In genomic region chr1:204363335-204364114, GRCh38 we compare ENCODE assay signal across 8 cellular contexts. TPM values are rescaled to one million over a fixed set of nuclear protein-coding genes. Genes with fewer than 3 reads are reported as not detected.
DNase-seq lines count a peak whose midpoint lies in the region; ATAC-seq and TF ChIP-seq lines count a peak whose summit lies in the region.

No MANE protein-coding gene starts in this region.

- H3K9ac ChIP-seq in GM23248: peak overlapping the region; percentile 65

- H3K9me3 Mint-ChIP-seq in T-helper 1 cell treated with Interleukin-12 subunit alpha and Interleukin-12 subunit beta and Interleukin-4 antibody, amounts not matched to agents 30 μg/mL and 1 μg/mL, for 36 hours: no peaks in the 10 kb centered on the region

- no peaks in the 10 kb centered on the region for H3K9me2 ChIP-seq in GM23248 (ENCODE audit: insufficient read depth)

- H3K4me3 ChIP-seq in GM23248: peak overlapping the region; percentile 69
- H3K4me3 ChIP-seq in left ventricle myocardium inferior: peak overlapping the region; percentile 65
- H3K4me3 ChIP-seq in prostate gland: peak overlapping the region; percentile 18 to 20
- peak overlapping the region; percentile 53 for H3K4me3 ChIP-seq in upper lobe of right lung

- no peaks in the 10 kb centered on the region for H3K27me3 ChIP-seq in GM23248 (replicated peaks; ENCODE audit: insufficient read depth)
- H3K27me3 ChIP-seq in left ventricle myocardium inferior (ENCODE audit: low read depth): peaks cover 3% of the 10 kb centered on the region
- no peaks in the 10 kb centered on the region for H3K27me3 ChIP-seq in prostate gland (replicated peaks; ENCODE audit: insufficient read depth)
- no peaks in the 10 kb centered on the region for H3K27me3 ChIP-seq in upper lobe of right lung

- no peaks in the 10 kb centered on the region for H3K27me3 Mint-ChIP-seq in T-helper 1 cell treated with Interleukin-12 subunit alpha and Interleukin-12 subunit beta and Interleukin-4 antibody, amounts not matched to agents 30 μg/mL and 1 μg/mL, for 36 hours (ENCODE audit: low read depth)

- ATAC-seq in upper lobe of right lung: peak; percentile 92

- H3K4me1 Mint-ChIP-seq in T-helper 1 cell treated with Interleukin-12 subunit alpha and Interleukin-12 subunit beta and Interleukin-4 antibody, amounts not matched to agents 30 μg/mL and 1 μg/mL, for 36 hours (ENCODE audit: low read depth): peaks cover 9% of the 10 kb centered on the region

- DNase-seq in C1 segment of cervical spinal cord (lab: John Stamatoyannopoulos, UW): peak in 12 of 14 donors; percentile 35 to 76 (median 56)
- peak; percentile 82 for DNase-seq in GM23248
- DNase-seq in NCI-H1417 (lab: John Stamatoyannopoulos, UW): peak; percentile 94
- DNase-seq in amniotic stem cell (lab: John Stamatoyannopoulos, UW): peak; percentile 73
- peak; percentile 73 for DNase-seq in left ventricle myocardium inferior
- peak; percentile 62 for DNase-seq in prostate gland (ENCODE audit: low spot score)
- DNase-seq in upper lobe of right lung: peak; percentile 88

- H4K20me1 ChIP-seq in GM23248 (ENCODE audit: insufficient read depth): no peaks in the 10 kb centered on the region

- peak overlapping the region; percentile 92 for H3K4me2 ChIP-seq in GM23248 (ENCODE audit: unreplicated experiment)

- WGBS in GM23248 (ENCODE audit: low coverage in 1 of 2, low lambda C conversion rate in 2 of 2, missing lambda C conversion rate in 2 of 2), 2 experiments: 1 to 2% methylated on average over 27 of the region's 27 CpGs
- under 1% methylated on average over 27 of the region's 27 CpGs for WGBS in prostate gland

- TF ChIP-seq CTCF in left ventricle myocardium inferior (IDR thresholded peaks at IDR 0.05; ENCODE audit: borderline replicate concordance) (peak; percentile 98), prostate gland (IDR thresholded peaks at IDR 0.05) (peak; percentile 95 to 98 (median 96)), upper lobe of right lung (IDR thresholded peaks at IDR 0.05) (peak; percentile 97)

- H3K36me3 Mint-ChIP-seq in T-helper 1 cell treated with Interleukin-12 subunit alpha and Interleukin-12 subunit beta and Interleukin-4 antibody, amounts not matched to agents 30 μg/mL and 1 μg/mL, for 36 hours (ENCODE audit: low read depth): no peaks in the 10 kb centered on the region

- no peak for TF ChIP-seq POLR2A in prostate gland (IDR thresholded peaks at IDR 0.05)

- H3K36me3 ChIP-seq in GM23248 (ENCODE audit: low read depth) (no peaks in the 10 kb centered on the region), left ventricle myocardium inferior (no peaks in the 10 kb centered on the region), prostate gland (no peaks in the 10 kb centered on the region), upper lobe of right lung (no peaks in the 10 kb centered on the region)

- intact Hi-C loops in left ventricle myocardium inferior (cut with micrococcal nuclease): loop anchor here (2.0 to 5.0 kb wide), 2 partner anchors 156 to 201 kb away; no protein-coding TSS in a partner anchor
- intact Hi-C loops in prostate gland (cut with DNase I): loop anchor here (1.0 to 5.0 kb wide), 4 partner anchors 105 to 496 kb away; partner anchors contain the start of gene GOLT1A
- intact Hi-C loops in upper lobe of right lung (cut with DNase I): loop anchor here (5.0 to 10.0 kb wide), 3 partner anchors 109 to 199 kb away; partner anchors contain the start of genes GOLT1A and REN

- H3K27ac ChIP-seq in GM23248 (no peak overlapping the region), left ventricle myocardium inferior (replicated peaks) (peak overlapping the region; percentile 88), prostate gland (peak overlapping the region; percentile 64), upper lobe of right lung (peak overlapping the region; percentile 12)

- peak overlapping the region; percentile 62 for H3K27ac Mint-ChIP-seq in T-helper 1 cell treated with Interleukin-12 subunit alpha and Interleukin-12 subunit beta and Interleukin-4 antibody, amounts not matched to agents 30 μg/mL and 1 μg/mL, for 36 hours

- no peaks in the 10 kb centered on the region for H3F3A ChIP-seq in GM23248 (ENCODE audit: insufficient read depth)

- H2AFZ ChIP-seq in GM23248: peak overlapping the region; percentile 95

- peaks cover 4% of the 10 kb centered on the region; the same call in 1 of the 2 replicates for H3K4me1 ChIP-seq in GM23248 (ENCODE audit: insufficient read depth)
- peaks cover 52% of the 10 kb centered on the region for H3K4me1 ChIP-seq in left ventricle myocardium inferior
- H3K4me1 ChIP-seq in prostate gland (replicated peaks): peaks cover 7% of the 10 kb centered on the region
- H3K4me1 ChIP-seq in upper lobe of right lung: peaks cover 19% of the 10 kb centered on the region

- peak overlapping the region; percentile 64 for H3K4me3 Mint-ChIP-seq in T-helper 1 cell treated with Interleukin-12 subunit alpha and Interleukin-12 subunit beta and Interleukin-4 antibody, amounts not matched to agents 30 μg/mL and 1 μg/mL, for 36 hours

- no peaks in the 10 kb centered on the region for H3K79me2 ChIP-seq in GM23248 (ENCODE audit: insufficient read depth)

- in situ Hi-C loops in GM23248 (cut with MboI): loop anchor here (5.0 to 10.0 kb wide), 2 partner anchors 196 to 499 kb away; partner anchors contain the start of genes REN and SNRPE

- no peaks in the 10 kb centered on the region for H3K9me3 ChIP-seq in GM23248 (ENCODE audit: low read depth)
- no peaks in the 10 kb centered on the region for H3K9me3 ChIP-seq in left ventricle myocardium inferior (replicated peaks)
- no peaks in the 10 kb centered on the region for H3K9me3 ChIP-seq in prostate gland
- no peaks in the 10 kb centered on the region for H3K9me3 ChIP-seq in upper lobe of right lung

RNA-seq across cellular contexts. Expression of gene PLEKHA6, which starts 3.8 kb away (rescaled TPM):
- total RNA-seq in GM23248 (2014; rRNA removed; shearing (Covaris generic)): 7.3 and 8.3 TPM in 2 replicates
- polyA plus RNA-seq in GM23248 (2016; fragmentation: Nextera tagmentation; extraction: Ambion mirVana): 4.5 and 5.5 TPM in 2 replicates
- 28.8 TPM for total RNA-seq in left ventricle myocardium inferior
- 10 to 100 TPM; 24.5 to 49.3 TPM for total RNA-seq in prostate gland
- total RNA-seq in upper lobe of right lung: 7.1 TPM

RNA-seq across cellular contexts. Expression of gene PPP1R15B, which starts 48.1 kb away (rescaled TPM):
- 27.6 and 28.4 TPM in 2 replicates for total RNA-seq in GM23248 (2014; rRNA removed; shearing (Covaris generic))
- polyA plus RNA-seq in GM23248 (2016; fragmentation: Nextera tagmentation; extraction: Ambion mirVana): 14.5 and 15.4 TPM in 2 replicates
- 20.5 TPM for total RNA-seq in left ventricle myocardium inferior
- total RNA-seq in prostate gland: 10 to 100 TPM; 43.5 to 45.0 TPM
- 47.7 TPM for total RNA-seq in upper lobe of right lung

Comparison
In these comparisons a context has a peak if more than half of its experiments do, and no peak if none do; other contexts are left out.
1. H3K4me3 ChIP-seq: peak in every context shown above with its lines; median percentile 69 in GM23248; 65 in left ventricle myocardium inferior; 53 in upper lobe of right lung; 19 in prostate gland.